In genomic region chr10:126204320-126204719, GRCh38 we compare ENCODE assay signal across 23 cellular contexts.
DNase-seq lines count a peak whose midpoint lies in the region; FAIRE-seq and TF ChIP-seq lines count a peak whose summit lies in the region.
"Had no signal": no experiment of that assay in that cellular context is flagged by ENCODE, and none has a peak within 500 bp of the region (broad histone marks: within the 10 kb centered on the region; RNA-seq: fewer than 3 reads in every experiment).

No MANE protein-coding gene starts in this region.

- H3K9ac ChIP-seq in keratinocyte (ENCODE audit: control insufficient read depth, extremely low read depth, insufficient read depth, low read length), result no peak overlapping the region

- no peaks in the 10 kb centered on the region for H3K79me2 ChIP-seq in keratinocyte (ENCODE audit: control insufficient read depth, insufficient read depth, low read length)
- no peaks in the 10 kb centered on the region for H3K79me2 ChIP-seq in OCI-LY7 (ENCODE audit: insufficient read depth, low read depth, low read length)

- DNase-seq in COLO668 (lab: John Stamatoyannopoulos, UW; ENCODE audit: unreplicated experiment), result peak; percentile 27
- DNase-seq in HK-2 (ENCODE audit: unreplicated experiment), result peak; percentile 69
- DNase-seq in SW480 (ENCODE audit: low spot score), result peak; percentile 22
- peak; percentile 61 for DNase-seq in keratinocyte (ENCODE audit: low read depth, low spot score)
- DNase-seq in OCI-M2 (lab: John Stamatoyannopoulos, UW; ENCODE audit: unreplicated experiment), result no peak
- no peak for DNase-seq in activated CD4-positive, alpha-beta T cell treated with anti-CD3 and anti-CD28 coated beads, Interleukin-2, amount 50 U/mL, for 4 hours
- no peak for DNase-seq in OCI-LY7 (ENCODE audit: low spot score)
- DNase-seq in stimulated activated CD4-positive, alpha-beta T cell treated with anti-CD3 and anti-CD28 coated beads, Interleukin-2, amount 100 ng/mL, for 48 hours, result no peak
- DNase-seq: activated CD4-positive, alpha-beta T cell treated with anti-CD3 and anti-CD28 coated beads, Interleukin-2, amount 50 U/mL, for 1 hour; activated CD8-positive, alpha-beta memory T cell treated with anti-CD3 and anti-CD28 coated beads, Interleukin-2, amount 50 U/mL, for 48 hours; activated gamma-delta T cell treated with Interleukin-2 at 50 U/mL for 16 hours; CD4-positive, CD25-positive, alpha-beta regulatory T cell; GOT3; kidney; NCI-H1105; NCI-H526 treated with DMSO at 0.1 percent for 48 hours; occipital lobe; stimulated activated CD4-positive, alpha-beta T cell treated with anti-CD3 and anti-CD28 coated beads, Interleukin-12 subunit alpha, Interleukin-12 subunit beta, amount 100 ng/mL, for 4 hours; T-helper 17 cell; WERI-Rb-1 had no signal

- no peak overlapping the region for H2AFZ ChIP-seq in keratinocyte (ENCODE audit: control insufficient read depth, low read length)
- H2AFZ ChIP-seq in OCI-LY7 (ENCODE audit: low read length), result no peak overlapping the region

- peak overlapping the region; percentile 9 for H3K4me2 ChIP-seq in keratinocyte (ENCODE audit: control insufficient read depth, extremely low read depth, insufficient read depth, low read depth, low read length)
- no peak overlapping the region for H3K4me2 ChIP-seq in OCI-LY7 (ENCODE audit: low read length)

- H3K27ac ChIP-seq in keratinocyte (ENCODE audit: control insufficient read depth, insufficient read depth, low read length) (peak overlapping the region; percentile 30), OCI-LY7 (ENCODE audit: low read depth, low read length, poor library complexity, severe bottlenecking) (no peak overlapping the region)
- H3K27ac ChIP-seq: gastroesophageal sphincter, suprapubic skin, WERI-Rb-1 had no signal

- H3K4me1 ChIP-seq in keratinocyte (ENCODE audit: control insufficient read depth, extremely low read depth, insufficient read depth, low read length), result peaks cover 8% of the 10 kb centered on the region
- no peaks in the 10 kb centered on the region for H3K4me1 ChIP-seq in OCI-LY7 (ENCODE audit: insufficient read depth, low read length, poor library complexity, severe bottlenecking)
- H3K4me1 ChIP-seq: gastroesophageal sphincter, suprapubic skin had no signal

- no peaks in the 10 kb centered on the region for H3K9me2 ChIP-seq in OCI-LY7 (ENCODE audit: insufficient read depth, low read length)

- peak; percentile 85 for FAIRE-seq in keratinocyte (lab: Jason Lieb, UNC)
- FAIRE-seq: GM12891, kidney had no signal

- POLR2A ChIA-PET in OCI-LY7 (lab: Charles Lee), result no interaction called here

- H4K20me1 ChIP-seq in keratinocyte (ENCODE audit: control insufficient read depth, extremely low read depth, insufficient read depth, low read length) (no peaks in the 10 kb centered on the region), OCI-LY7 (ENCODE audit: insufficient read depth, low read length) (no peaks in the 10 kb centered on the region)

- CTCF ChIA-PET in OCI-LY7 (lab: Charles Lee; ENCODE audit: unreplicated experiment), result no interaction called here

- TF ChIP-seq CTCF in keratinocyte (optimal IDR thresholded peaks at IDR 0.05 in 1 of 3, IDR thresholded peaks at IDR 0.05 in 1 of 3, conservative IDR thresholded peaks at IDR 0.05 in 1 of 3; ENCODE audit: extremely low read depth in 1 of 3, insufficient read depth in 2 of 3, low read length in 3 of 3) (peak in 1 of 3 experiments; percentile 26), OCI-LY7 (conservative IDR thresholded peaks at IDR 0.05; ENCODE audit: low read length) (no peak)

- no TSS peak for BruUV-seq in OCI-LY7 (replicated peaks; lab: Mats Ljungman, UMichigan)

- no peaks in the 10 kb centered on the region for H3K9me1 ChIP-seq in keratinocyte (ENCODE audit: control insufficient read depth, extremely low read depth, insufficient read depth, low read length)

- intact Hi-C loops in OCI-LY7 (cut with micrococcal nuclease; ENCODE audit: unreplicated experiment), result no loop called here

- H3K36me3 ChIP-seq in keratinocyte (ENCODE audit: control insufficient read depth in 2 of 2, extremely low read depth in 1 of 2, insufficient read depth in 2 of 2, low read length in 2 of 2), result no peaks in the 10 kb centered on the region
- no peaks in the 10 kb centered on the region for H3K36me3 ChIP-seq in OCI-LY7 (ENCODE audit: insufficient read depth, low read length)
- H3K36me3 ChIP-seq: gastroesophageal sphincter, suprapubic skin, WERI-Rb-1 had no signal

- H3K4me3 ChIP-seq in keratinocyte (ENCODE audit: control insufficient read depth in 2 of 3, extremely low read depth in 1 of 3, insufficient read depth in 2 of 3, low read depth in 1 of 3, low read length in 3 of 3) (no peak overlapping the region), OCI-LY7 (ENCODE audit: low read depth, low read length, poor library complexity, severe bottlenecking) (no peak overlapping the region)
- H3K4me3 ChIP-seq: gastroesophageal sphincter, suprapubic skin had no signal

- no peaks in the 10 kb centered on the region for H3K9me3 ChIP-seq in keratinocyte (ENCODE audit: control insufficient read depth, low read depth, low read length)
- no peaks in the 10 kb centered on the region for H3K9me3 ChIP-seq in OCI-LY7 (ENCODE audit: low read length)
- H3K9me3 ChIP-seq: gastroesophageal sphincter, suprapubic skin had no signal

- no peaks in the 10 kb centered on the region for H3K27me3 ChIP-seq in keratinocyte (ENCODE audit: control insufficient read depth, extremely low read depth, insufficient read depth, low read length)
- H3K27me3 ChIP-seq: suprapubic skin had no signal

- dilution Hi-C loops in keratinocyte (cut with MboI; ENCODE audit: extremely low pct_ligation_motif_present, low sequenced_read_pairs), result no loop called here

Comparison
In these comparisons a context has a peak if more than half of its experiments do, and no peak if none do; other contexts are left out.
1. DNase-seq: peak in COLO668 (single experiment), HK-2 (single experiment), SW480 (single experiment) and keratinocyte (single experiment); none in OCI-M2 (single experiment), activated CD4-positive, alpha-beta T cell treated with anti-CD3 and anti-CD28 coated beads, Interleukin-2, amount 50 U/mL, for 4 hours (0 of 2), OCI-LY7 (single experiment) and stimulated activated CD4-positive, alpha-beta T cell treated with anti-CD3 and anti-CD28 coated beads, Interleukin-2, amount 100 ng/mL, for 48 hours (0 of 2).